Comparison of ENCODE assay signal across 2 cellular contexts in the genomic region with DNA sequence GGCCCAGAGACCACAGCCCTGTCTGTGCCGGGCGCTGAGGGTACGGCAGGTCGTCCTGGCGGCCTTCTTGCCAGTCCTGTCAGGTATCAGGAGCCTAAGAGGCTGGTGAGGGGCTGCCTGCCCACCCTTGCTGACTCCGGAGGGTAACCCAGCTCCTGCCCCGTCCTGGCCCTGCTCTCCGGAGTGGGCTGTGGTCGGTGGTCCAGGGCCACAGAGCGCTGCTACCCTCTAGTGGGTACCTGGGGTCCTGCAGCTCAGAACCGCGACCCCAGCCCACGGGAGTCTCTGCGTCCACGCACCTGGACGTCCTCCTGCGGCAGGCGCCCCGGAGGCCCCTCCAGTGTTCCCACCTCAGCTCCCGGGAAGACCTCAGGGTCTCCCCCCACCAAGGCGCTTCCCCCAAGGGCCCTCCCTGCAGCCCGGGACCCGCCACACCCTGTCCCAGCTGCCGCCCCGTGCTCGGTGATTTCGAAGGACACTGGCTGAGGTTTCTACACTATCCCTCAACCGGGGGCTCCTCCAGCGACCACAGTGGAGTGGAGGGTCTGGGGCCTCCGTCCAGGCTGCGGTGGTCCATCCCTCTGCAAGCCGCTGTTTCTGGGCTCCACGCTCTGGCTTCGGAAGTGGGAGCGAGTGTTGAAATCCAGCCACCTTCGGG.
TF ChIP-seq lines count a peak whose summit lies in the region.

No MANE protein-coding gene starts in this region.

TF ChIP-seq in HCT116, 20 proteins besides CTCF, POLR2A, EP300 and RAD21 (continued from another document):
- TF ChIP-seq, protein P1, sequence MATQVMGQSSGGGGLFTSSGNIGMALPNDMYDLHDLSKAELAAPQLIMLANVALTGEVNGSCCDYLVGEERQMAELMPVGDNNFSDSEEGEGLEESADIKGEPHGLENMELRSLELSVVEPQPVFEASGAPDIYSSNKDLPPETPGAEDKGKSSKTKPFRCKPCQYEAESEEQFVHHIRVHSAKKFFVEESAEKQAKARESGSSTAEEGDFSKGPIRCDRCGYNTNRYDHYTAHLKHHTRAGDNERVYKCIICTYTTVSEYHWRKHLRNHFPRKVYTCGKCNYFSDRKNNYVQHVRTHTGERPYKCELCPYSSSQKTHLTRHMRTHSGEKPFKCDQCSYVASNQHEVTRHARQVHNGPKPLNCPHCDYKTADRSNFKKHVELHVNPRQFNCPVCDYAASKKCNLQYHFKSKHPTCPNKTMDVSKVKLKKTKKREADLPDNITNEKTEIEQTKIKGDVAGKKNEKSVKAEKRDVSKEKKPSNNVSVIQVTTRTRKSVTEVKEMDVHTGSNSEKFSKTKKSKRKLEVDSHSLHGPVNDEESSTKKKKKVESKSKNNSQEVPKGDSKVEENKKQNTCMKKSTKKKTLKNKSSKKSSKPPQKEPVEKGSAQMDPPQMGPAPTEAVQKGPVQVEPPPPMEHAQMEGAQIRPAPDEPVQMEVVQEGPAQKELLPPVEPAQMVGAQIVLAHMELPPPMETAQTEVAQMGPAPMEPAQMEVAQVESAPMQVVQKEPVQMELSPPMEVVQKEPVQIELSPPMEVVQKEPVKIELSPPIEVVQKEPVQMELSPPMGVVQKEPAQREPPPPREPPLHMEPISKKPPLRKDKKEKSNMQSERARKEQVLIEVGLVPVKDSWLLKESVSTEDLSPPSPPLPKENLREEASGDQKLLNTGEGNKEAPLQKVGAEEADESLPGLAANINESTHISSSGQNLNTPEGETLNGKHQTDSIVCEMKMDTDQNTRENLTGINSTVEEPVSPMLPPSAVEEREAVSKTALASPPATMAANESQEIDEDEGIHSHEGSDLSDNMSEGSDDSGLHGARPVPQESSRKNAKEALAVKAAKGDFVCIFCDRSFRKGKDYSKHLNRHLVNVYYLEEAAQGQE (IDR thresholded peaks at IDR 0.05; ENCODE audit: low read depth), result no peak
- TF ChIP-seq ZBTB33 (IDR thresholded peaks at IDR 0.05; ENCODE audit: extremely low read depth, insufficient replicate concordance, low read length) (no peak), ZNF274 (IDR thresholded peaks at IDR 0.05; ENCODE audit: low read depth, low read length) (no peak), SIN3A (IDR thresholded peaks at IDR 0.05; ENCODE audit: low read depth) (no peak), SRF (IDR thresholded peaks at IDR 0.05; ENCODE audit: low read depth) (no peak), YY1 (IDR thresholded peaks at IDR 0.05; ENCODE audit: extremely low read depth, insufficient replicate concordance, low read depth, low read length) (no peak), ELF1 (IDR thresholded peaks at IDR 0.05; ENCODE audit: borderline replicate concordance, low read depth) (no peak), FOSL1 (IDR thresholded peaks at IDR 0.05; ENCODE audit: low read depth) (no peak), CBX3 (IDR thresholded peaks at IDR 0.05; ENCODE audit: low read depth) (no peak), EZH2 (IDR thresholded peaks at IDR 0.05) (no peak)

TF ChIP-seq in liver, 16 proteins besides CTCF, POLR2A, EP300 and RAD21 (continued from another document):
- no peak for TF ChIP-seq ZBTB33 (IDR thresholded peaks at IDR 0.05)
- TF ChIP-seq GABPA (IDR thresholded peaks at IDR 0.05 in 1 of 2, conservative IDR thresholded peaks at IDR 0.05 in 1 of 2), result no peak
- TF ChIP-seq, protein P1 (IDR thresholded peaks at IDR 0.05), result no peak
- TF ChIP-seq HNF4G (IDR thresholded peaks at IDR 0.05), result no peak
